In the genomic region with DNA sequence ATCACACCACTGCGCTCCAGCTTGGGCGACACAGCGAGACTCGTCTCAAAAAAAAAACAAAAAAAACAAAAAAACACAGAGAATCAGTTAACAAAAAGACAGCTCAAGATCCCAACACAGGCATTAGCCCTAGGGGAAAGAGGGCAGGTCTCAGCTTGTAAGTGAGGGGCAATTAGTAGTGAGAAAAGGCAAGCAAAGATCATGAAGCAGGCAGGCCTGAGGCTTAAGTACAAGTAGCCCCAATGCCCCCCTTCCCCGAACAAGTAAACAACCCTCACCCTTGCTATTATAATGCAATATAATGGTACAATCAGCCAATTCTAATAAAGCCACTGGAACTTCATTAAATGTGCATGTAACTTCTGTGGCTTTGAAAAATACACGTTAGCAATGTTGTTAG, we compare ENCODE assay signal across 1 cellular context.
TF ChIP-seq lines count a peak whose summit lies in the region.

No MANE protein-coding gene starts in this region.

TF ChIP-seq in H1, 55 proteins besides CTCF, POLR2A, EP300 and RAD21:
- no peak for TF ChIP-seq YY1 (IDR thresholded peaks at IDR 0.05; ENCODE audit: low read depth, low read length)
- no peak for TF ChIP-seq TEAD4 (IDR thresholded peaks at IDR 0.05; ENCODE audit: low read depth, low read length)
- TF ChIP-seq RNF2 (IDR thresholded peaks at IDR 0.05; ENCODE audit: borderline replicate concordance, low read depth, low read length, missing control alignments, poor library complexity, severe bottlenecking), result no peak
- TF ChIP-seq HDAC6 (IDR thresholded peaks at IDR 0.05; ENCODE audit: low read depth, low read length), result no peak
- no peak for TF ChIP-seq TAF1 (IDR thresholded peaks at IDR 0.05; ENCODE audit: low read depth, low read length)
- no peak for TF ChIP-seq SRF (IDR thresholded peaks at IDR 0.05; ENCODE audit: low read depth, low read length)
- TF ChIP-seq TCF12 (IDR thresholded peaks at IDR 0.05; ENCODE audit: low read depth, low read length), result no peak
- no peak for TF ChIP-seq RFX5 (IDR thresholded peaks at IDR 0.05; ENCODE audit: borderline replicate concordance, low read depth, low read length)
- TF ChIP-seq SP2 (IDR thresholded peaks at IDR 0.05; ENCODE audit: low read length), result no peak
- no peak for TF ChIP-seq KDM1A (IDR thresholded peaks at IDR 0.05; ENCODE audit: borderline replicate concordance, low read length)
- TF ChIP-seq SP4 (IDR thresholded peaks at IDR 0.05; ENCODE audit: low read length), result no peak
